In genomic region chr5:56259002-56259511, GRCh38 we compare ENCODE assay signal across 11 cellular contexts. TPM values are rescaled to one million over a fixed set of nuclear protein-coding genes. Genes with fewer than 3 reads are reported as not detected.
A peak's percentile ranks its signal among the peaks of the same experiment; 100 is the strongest.
DNase-seq lines count a peak whose midpoint lies in the region; ATAC-seq, FAIRE-seq and TF ChIP-seq lines count a peak whose summit lies in the region.
"Had no signal": no experiment of that assay in that cellular context is flagged by ENCODE, and none has a peak within 500 bp of the region (broad histone marks: within the 10 kb centered on the region; RNA-seq: fewer than 3 reads in every experiment).

No MANE protein-coding gene starts in this region.

- FAIRE-seq in A549 (lab: Jason Lieb, UNC): no peak
- FAIRE-seq: G401.6 had no signal

- TF ChIP-seq CTCF in A549 (IDR thresholded peaks at IDR 0.05) (no peak), left ventricle myocardium inferior (IDR thresholded peaks at IDR 0.05; ENCODE audit: borderline replicate concordance) (no peak), stomach (IDR thresholded peaks at IDR 0.05) (no peak)

- H3K27me3 ChIP-seq in left ventricle myocardium inferior (ENCODE audit: low read depth) (peaks cover 5% of the 10 kb centered on the region), stomach (no peaks in the 10 kb centered on the region)
- H3K27me3 ChIP-seq: adrenal gland had no signal

- H3K9me3 ChIP-seq in A549 (no peaks in the 10 kb centered on the region), left ventricle myocardium inferior (replicated peaks) (no peaks in the 10 kb centered on the region), stomach (no peaks in the 10 kb centered on the region)
- H3K9me3 ChIP-seq: adrenal gland had no signal

- H3K27ac ChIP-seq in A549 (peak overlapping the region; percentile 59 to 75), left ventricle myocardium inferior (replicated peaks) (peak overlapping the region; percentile 27), stomach (no peak overlapping the region)

- H3K4me1 ChIP-seq in A549 (peaks cover 14% of the 10 kb centered on the region), left ventricle myocardium inferior (no peaks in the 10 kb centered on the region), stomach (peaks cover 0 to 7% (median 4%) of the 10 kb centered on the region in 4 donors)

- POLR2A ChIA-PET in A549 (lab: Yijun Ruan, JAX): no interaction called here

- peak overlapping the region; percentile 67 for H3K4me2 ChIP-seq in A549

- peak; percentile 77 to 91 for ATAC-seq in A549
- ATAC-seq in GM18861 (IDR thresholded peaks at IDR 0.05; ENCODE audit: unreplicated experiment): peak; percentile 62
- ATAC-seq in GM19467 (IDR thresholded peaks at IDR 0.05; ENCODE audit: unreplicated experiment): no peak

- intact Hi-C loops in left ventricle myocardium inferior (cut with micrococcal nuclease): no loop called here
- intact Hi-C loops in stomach (cut with DNase I; ENCODE audit: low total_unique reads): no loop called here

- peak in 1 of 2 experiments; percentile 37 for DNase-seq in A549 (ENCODE audit: low read depth in 1 of 2, low spot score in 1 of 2)
- peak; percentile 78 for DNase-seq in RPMI7951 (ENCODE audit: low read depth)
- no peak for DNase-seq in left ventricle myocardium inferior
- DNase-seq in stomach: no peak
- no peak for DNase-seq in stimulated activated naive CD4-positive, alpha-beta T cell (lab: John Stamatoyannopoulos, UW)
- no peak for DNase-seq in LoVo (ENCODE audit: low spot score)

- H3K4me3 ChIP-seq in A549 (no peak overlapping the region), left ventricle myocardium inferior (no peak overlapping the region), stomach (no peak overlapping the region)
- H3K4me3 ChIP-seq: adrenal gland had no signal

- H3K36me3 ChIP-seq in left ventricle myocardium inferior (no peaks in the 10 kb centered on the region), stomach (no peaks in the 10 kb centered on the region)
- H3K36me3 ChIP-seq: adrenal gland had no signal

- TF ChIP-seq POLR2A in A549 (IDR thresholded peaks at IDR 0.05; ENCODE audit: low read length) (no peak), stomach (IDR thresholded peaks at IDR 0.05) (no peak)

- TF ChIP-seq EP300 in A549 (IDR thresholded peaks at IDR 0.05) (no peak), stomach (IDR thresholded peaks at IDR 0.05) (no peak)

- CTCF ChIA-PET in A549 (lab: Yijun Ruan, JAX): interaction anchor here (1.0 to 2.0 kb wide), 4 partner anchors 9 to 579 kb away, joined by 3 to 13 read pairs (median 6); no protein-coding TSS in a partner anchor

- 15% methylated on average over 2 of the region's 2 CpGs for WGBS in A549 (ENCODE audit: missing lambda C conversion rate)
- WGBS in stomach, 5 donors: 32 to 42% (median 37%) methylated on average over 2 of the region's 2 CpGs

- TF ChIP-seq RAD21 in A549 (conservative IDR thresholded peaks at IDR 0.05 in 1 of 2, IDR thresholded peaks at IDR 0.05 in 1 of 2): peak; percentile 4 to 35; a peak in 2 of 5 replicates

TF ChIP-seq in A549, 52 proteins besides CTCF, POLR2A, EP300 and RAD21:
- TF ChIP-seq SMC3 (IDR thresholded peaks at IDR 0.05) (0 out of 3 replicates have a peak, but pooled peaks have one; percentile 22), MAX (IDR thresholded peaks at IDR 0.05) (no peak), FOSL2 (IDR thresholded peaks at IDR 0.05) (peak; percentile 77), FOSL2 (CRISPR knock-in tag; IDR thresholded peaks at IDR 0.05) (peak; percentile 65), ATOH8 (CRISPR knock-in tag; IDR thresholded peaks at IDR 0.05; ENCODE audit: low read depth) (no peak), JUNB (IDR thresholded peaks at IDR 0.05) (peak; percentile 64), MAFK (IDR thresholded peaks at IDR 0.05; ENCODE audit: partially characterized antibody) (peak; percentile 24), GATA3 (IDR thresholded peaks at IDR 0.05; ENCODE audit: borderline replicate concordance) (peak; percentile 30; the same call in 1 of the 2 replicates), JUN (IDR thresholded peaks at IDR 0.05) (0 out of 5 replicates have a peak, but pooled peaks of 1 of the 2 experiments have one; percentile 37), CEBPB (IDR thresholded peaks at IDR 0.05) (peak in 1 of 2 experiments; percentile 27; a peak in 1 of 4 replicates)

RNA-seq across cellular contexts. Expression of gene ANKRD55, which starts 25.9 kb away (rescaled TPM):
- polyA plus RNA-seq in A549 (2011; rRNA removed) (0.26 and 0.30 TPM in 2 replicates), A549 (2017; fragmentation: RNase III; extraction: RNeasy Plus Mini Kit Qiagen cat#74134 plus additional on column Dnase treatment) (0.05 to 0.12 TPM (median 0.10 TPM) in 3 replicates), stomach (under 1 TPM in 1 of 3 donors, not detected in 2; 0.08 TPM)
- polyA plus RNA-seq in A549 (2012; cell fraction: cytosol; rRNA removed): 0.05 TPM in 2 replicates
- 0.07 TPM in 1 of 2 replicates, not detected in the other for polyA plus RNA-seq in A549 (2012; cell fraction: nucleus; rRNA removed)
- polyA minus RNA-seq in A549 (2011; rRNA and poly(A)+ RNA removed): 0.49 TPM in 1 of 2 replicates, not detected in the other
- 0.24 and 0.49 TPM in 2 replicates for total RNA-seq in RPMI7951 (2014; rRNA removed; shearing (Covaris generic))
- total RNA-seq in left ventricle myocardium inferior (0.27 TPM), stomach (under 1 TPM in 1 of 5 donors, not detected in 4; 0.18 TPM)
- total RNA-seq: SK-MEL-5 had no signal

Comparison
In these comparisons a context has a peak if more than half of its experiments do, and no peak if none do; other contexts are left out.
1. H3K27ac ChIP-seq: peak in A549 (2 of 2) and left ventricle myocardium inferior (single experiment); none in stomach (0 of 5).